8 cellular contexts compared by ENCODE assay signal in the genomic region with DNA sequence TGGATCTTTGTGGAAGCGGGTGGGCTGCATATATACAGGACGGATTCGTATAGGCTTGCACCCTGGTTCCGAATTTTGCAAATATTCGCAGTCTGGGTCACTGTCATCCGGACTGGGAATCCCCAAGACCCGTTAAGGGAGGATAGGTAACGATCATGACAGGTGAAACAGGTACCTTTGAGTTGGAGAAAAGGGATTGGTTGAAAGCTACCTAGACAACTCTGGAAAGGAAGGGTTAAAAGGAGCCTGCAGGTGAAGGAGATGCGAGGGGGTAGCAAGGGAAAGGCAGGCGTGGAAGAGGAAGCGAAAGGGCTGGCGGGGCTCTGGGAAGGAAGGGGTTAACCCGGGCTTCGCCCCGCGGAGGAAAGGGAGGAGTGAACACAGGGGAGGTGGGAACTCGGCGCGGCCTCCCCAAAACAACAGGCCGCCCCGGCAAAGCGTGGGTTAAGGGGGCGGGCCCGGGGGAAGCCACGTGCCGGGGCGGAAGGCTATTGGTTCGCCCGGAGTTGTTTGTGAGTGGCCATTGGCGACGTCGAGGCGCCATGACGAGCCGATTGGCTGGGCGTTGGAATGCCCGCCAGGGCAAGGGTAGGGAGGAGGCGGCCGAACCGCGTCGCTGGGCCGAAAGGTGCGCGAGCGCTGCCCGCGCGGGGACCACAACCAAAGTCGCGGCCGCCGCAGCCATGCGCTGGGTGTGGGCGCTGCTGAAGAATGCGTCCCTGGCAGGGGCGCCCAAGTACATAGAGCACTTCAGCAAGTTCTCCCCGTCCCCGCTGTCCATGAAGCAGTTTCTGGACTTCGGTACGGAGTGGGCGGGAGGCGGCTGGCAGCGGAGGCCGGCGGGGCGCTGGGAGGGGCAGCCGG. TPM values are rescaled to one million over a fixed set of nuclear protein-coding genes. Genes with fewer than 3 reads are reported as not detected.
DNase-seq lines count a peak whose midpoint lies in the region; ATAC-seq and TF ChIP-seq lines count a peak whose summit lies in the region.

Gene PDK2 (plus strand): TSS at position 599 of the 864 bp plus-strand sequence. CDS start 85 bp downstream, at position 684.

- no peaks in the 10 kb centered on the region for H3K27me3 Mint-ChIP-seq in activated naive CD8-positive, alpha-beta T cell treated with anti-CD3 and anti-CD28 coated beads for 36 hours

- H3K9ac ChIP-seq in SU-DHL-6 (ENCODE audit: low read length), result no peak within 1 kb of the TSS

- H4K20me1 ChIP-seq in SU-DHL-6 (ENCODE audit: low read depth, low read length) (no peaks in the 10 kb centered on the region), osteoblast (ENCODE audit: insufficient read depth, low read length) (peaks cover 3% of the 10 kb centered on the region)

- H3K9me3 ChIP-seq in SU-DHL-6 (ENCODE audit: insufficient read depth, low read length) (no peaks in the 10 kb centered on the region), osteoblast (ENCODE audit: low read depth, low read length) (no peaks in the 10 kb centered on the region), testis (no peaks in the 10 kb centered on the region)

- WGBS in testis, 2 donors, result 0% methylated on average over 33 to 68 of the region's 68 CpGs

- peaks cover 16% of the 10 kb centered on the region for H3K4me1 Mint-ChIP-seq in activated naive CD8-positive, alpha-beta T cell treated with anti-CD3 and anti-CD28 coated beads for 36 hours

- H3K4me3 ChIP-seq in SU-DHL-6 (ENCODE audit: insufficient read depth, low read length, poor library complexity, severe bottlenecking) (no peak within 1 kb of the TSS), osteoblast (ENCODE audit: insufficient read depth, low read length) (peak within 1 kb of the TSS; percentile 98), testis (peak within 1 kb of the TSS; percentile 94 to 98)

- no peaks in the 10 kb centered on the region for H3K9me2 ChIP-seq in SU-DHL-6 (replicated peaks; ENCODE audit: insufficient read depth, low read length)

- intact Hi-C loops in testis (cut with DNase I; ENCODE audit: low total_unique reads), result no loop called here

- H3K79me2 ChIP-seq in SU-DHL-6 (ENCODE audit: insufficient read depth, low read length), result no peaks in the 10 kb centered on the region
- peaks cover 9% of the 10 kb centered on the region for H3K79me2 ChIP-seq in osteoblast (ENCODE audit: insufficient read depth, low read length)

- H3K27me3 ChIP-seq in SU-DHL-6 (ENCODE audit: low read length) (no peaks in the 10 kb centered on the region), osteoblast (ENCODE audit: insufficient read depth, low read length) (no peaks in the 10 kb centered on the region), testis (no peaks in the 10 kb centered on the region)

- no peaks in the 10 kb centered on the region for H3K9me3 Mint-ChIP-seq in activated naive CD8-positive, alpha-beta T cell treated with anti-CD3 and anti-CD28 coated beads for 36 hours

- TF ChIP-seq POLR2A in testis (IDR thresholded peaks at IDR 0.05), result no peak

- TF ChIP-seq CTCF in GM10266 (IDR thresholded peaks at IDR 0.05; ENCODE audit: control insufficient read depth, insufficient read depth, low read depth, missing control alignments) (no peak), SU-DHL-6 (IDR thresholded peaks at IDR 0.05; ENCODE audit: insufficient read depth, low read length, poor library complexity, severe bottlenecking) (no peak), osteoblast (IDR thresholded peaks at IDR 0.05; ENCODE audit: extremely low read depth, low read depth, low read length) (no peak), testis (IDR thresholded peaks at IDR 0.05) (peak in 2 of 3 experiments; percentile 7 to 17)

- H3K36me3 ChIP-seq in SU-DHL-6 (ENCODE audit: low read length) (no peaks in the 10 kb centered on the region), osteoblast (ENCODE audit: insufficient read depth, low read length) (peaks cover 29% of the 10 kb centered on the region), testis (ENCODE audit: low read depth, missing control alignments) (no peaks in the 10 kb centered on the region)

- peak; percentile 95 for ATAC-seq in HG02642 (IDR thresholded peaks at IDR 0.05; ENCODE audit: poor library complexity, unreplicated experiment)

- H3K36me3 Mint-ChIP-seq in activated naive CD8-positive, alpha-beta T cell treated with anti-CD3 and anti-CD28 coated beads for 36 hours, result no peaks in the 10 kb centered on the region

- H2AFZ ChIP-seq in SU-DHL-6 (ENCODE audit: low read depth, low read length, severe bottlenecking) (no peak within 1 kb of the TSS), osteoblast (ENCODE audit: low read length) (peak within 1 kb of the TSS; percentile 93)

- peak within 1 kb of the TSS; percentile 85 for H3K27ac Mint-ChIP-seq in activated naive CD8-positive, alpha-beta T cell treated with anti-CD3 and anti-CD28 coated beads for 36 hours

- peak within 1 kb of the TSS; percentile 88 for H3K4me3 Mint-ChIP-seq in activated naive CD8-positive, alpha-beta T cell treated with anti-CD3 and anti-CD28 coated beads for 36 hours

- DNase-seq in GM10266 (ENCODE audit: extremely low spot score) (peak; percentile 97), NCI-H1105 (lab: John Stamatoyannopoulos, UW) (peak; percentile 89), glomerular visceral epithelial cell (ENCODE audit: extremely low spot score) (peak; percentile 96), osteoblast (ENCODE audit: insufficient read length, low spot score, missing footprints) (peak; percentile 100), testis (peak; percentile 96)
- DNase-seq in activated naive CD8-positive, alpha-beta T cell treated with anti-CD3 and anti-CD28 coated beads for 36 hours, result peak; percentile 98

- H3K27ac ChIP-seq in SU-DHL-6 (ENCODE audit: low read depth, low read length), result no peak within 1 kb of the TSS
- H3K27ac ChIP-seq in osteoblast (ENCODE audit: low read depth, low read length), result peak within 1 kb of the TSS; percentile 53
- H3K27ac ChIP-seq in testis, result peak within 1 kb of the TSS; percentile 87 to 88

- peak within 1 kb of the TSS; percentile 15 for H3K4me2 ChIP-seq in SU-DHL-6 (ENCODE audit: low read depth, low read length, poor library complexity, severe bottlenecking)
- H3K4me2 ChIP-seq in osteoblast (ENCODE audit: insufficient read depth, low read length), result peak within 1 kb of the TSS; percentile 100

- H3K4me1 ChIP-seq in osteoblast (ENCODE audit: insufficient read depth, low read length) (peaks cover 27% of the 10 kb centered on the region), testis (peaks cover 15% of the 10 kb centered on the region)

- H3F3A ChIP-seq in SU-DHL-6 (ENCODE audit: insufficient read depth), result no peaks in the 10 kb centered on the region

RNA-seq across cellular contexts. Expression of gene PDK2, which starts in this region (rescaled TPM):
- total RNA-seq in activated naive CD8-positive, alpha-beta T cell treated with anti-CD3 and anti-CD28 coated beads for 36 hours, result 10 to 100 TPM in 1 of 2 experiments, 1 to 10 TPM in 1; 9.4 to 12.9 TPM
- total RNA-seq in osteoblast (43.4 and 54.8 TPM in 2 replicates), testis (10 to 100 TPM; 50.6 to 62.1 TPM)
- 56.4 TPM for polyA plus RNA-seq in testis (ENCODE audit: insufficient read depth, low read depth, low replicate concordance)

Comparison
In these comparisons a context has a peak if more than half of its experiments do, and no peak if none do; other contexts are left out.
1. CTCF ChIP-seq: peak in testis (2 of 3); none in GM10266 (single experiment), SU-DHL-6 (single experiment) and osteoblast (single experiment).
2. Peak in every context shown above with its lines, with median percentiles within 50 percentile points of each other: DNase-seq.